1 cellular context compared by ENCODE assay signal in genomic region chr14:64673748-64674147, GRCh38.
TF ChIP-seq lines count a peak whose summit lies in the region.

No MANE protein-coding gene starts in this region.

TF ChIP-seq in GM12878, 131 proteins besides CTCF, POLR2A, EP300 and RAD21 (continued from another document and continues in another):
- TF ChIP-seq E2F4 (IDR thresholded peaks at IDR 0.05; ENCODE audit: low read depth, low read length) (no peak), TAF1 (IDR thresholded peaks at IDR 0.05; ENCODE audit: borderline replicate concordance, low read depth, low read length) (no peak), EED (IDR thresholded peaks at IDR 0.05; ENCODE audit: low read depth) (no peak), JUND (IDR thresholded peaks at IDR 0.05; ENCODE audit: low read depth, low read length) (no peak), EZH2 (IDR thresholded peaks at IDR 0.05; ENCODE audit: borderline replicate concordance, control insufficient read depth, low read depth, low read length) (no peak), IKZF2 (IDR thresholded peaks at IDR 0.05) (peak; percentile 77 to 78), CHD1 (IDR thresholded peaks at IDR 0.05; ENCODE audit: low read depth, low read length) (no peak), SUPT20H (IDR thresholded peaks at IDR 0.05; ENCODE audit: borderline replicate concordance, control insufficient read depth, low read depth, low read length) (no peak), USF1 (IDR thresholded peaks at IDR 0.05; ENCODE audit: borderline replicate concordance, extremely low read length, insufficient read depth, low read depth, low read length) (no peak), BCLAF1 (IDR thresholded peaks at IDR 0.05) (no peak), SMARCA5 (IDR thresholded peaks at IDR 0.05) (0 out of 2 replicates have a peak, but pooled peaks have one; percentile 1), SKIL (IDR thresholded peaks at IDR 0.05; ENCODE audit: low read depth, poor library complexity, severe bottlenecking) (peak; percentile 32), STAT3 (IDR thresholded peaks at IDR 0.05; ENCODE audit: low read depth, low read length) (no peak), CEBPB (IDR thresholded peaks at IDR 0.05; ENCODE audit: borderline replicate concordance in 1 of 2, low read depth in 2 of 2, low read length in 2 of 2) (no peak), BCL3 (IDR thresholded peaks at IDR 0.05; ENCODE audit: borderline replicate concordance, insufficient read depth, low read depth, low read length, poor library complexity, severe bottlenecking) (no peak), BACH1 (IDR thresholded peaks at IDR 0.05; ENCODE audit: borderline replicate concordance) (no peak), YY1 (IDR thresholded peaks at IDR 0.05; ENCODE audit: low read depth, low read length) (no peak), ZNF217 (IDR thresholded peaks at IDR 0.05) (no peak), FOXK2 (IDR thresholded peaks at IDR 0.05) (no peak), SIX5 (IDR thresholded peaks at IDR 0.05; ENCODE audit: low read depth, low read length, severe bottlenecking) (no peak), BCL11A (IDR thresholded peaks at IDR 0.05; ENCODE audit: low read depth, low read length) (peak; percentile 46; the same call in 1 of the 2 replicates), STAT1 (conservative IDR thresholded peaks at IDR 0.05) (no peak), CBX5 (IDR thresholded peaks at IDR 0.05; ENCODE audit: low read depth) (no peak), RELB (IDR thresholded peaks at IDR 0.05; ENCODE audit: low read depth) (peak; percentile 49; the same call in 1 of the 2 replicates), KAT2A (conservative IDR thresholded peaks at IDR 0.05; ENCODE audit: control insufficient read depth, low read depth, low read length) (no peak), NR2F1 (conservative IDR thresholded peaks at IDR 0.05) (no peak), NFXL1 (IDR thresholded peaks at IDR 0.05; ENCODE audit: borderline replicate concordance) (no peak), RFX5 (IDR thresholded peaks at IDR 0.05; ENCODE audit: low read depth, low read length) (0 out of 2 replicates have a peak, but pooled peaks have one; percentile 9), PKNOX1 (IDR thresholded peaks at IDR 0.05) (peak; percentile 75), HDAC6 (IDR thresholded peaks at IDR 0.05; ENCODE audit: unreplicated experiment) (no peak), ZZZ3 (IDR thresholded peaks at IDR 0.05; ENCODE audit: control insufficient read depth, insufficient read length, low read depth) (no peak), KLF5 (IDR thresholded peaks at IDR 0.05; ENCODE audit: partially characterized antibody) (no peak), FOXM1 (IDR thresholded peaks at IDR 0.05; ENCODE audit: low read depth, low read length) (no peak), BRCA1 (IDR thresholded peaks at IDR 0.05; ENCODE audit: low read depth, low read length) (no peak), MEF2A (IDR thresholded peaks at IDR 0.05; ENCODE audit: insufficient read depth, low read depth, low read length) (no peak), MYB (IDR thresholded peaks at IDR 0.05; ENCODE audit: borderline replicate concordance, low read depth, low read length) (no peak), SP1 (IDR thresholded peaks at IDR 0.05; ENCODE audit: low read depth, low read length) (no peak), SRF (IDR thresholded peaks at IDR 0.05; ENCODE audit: low read depth in 2 of 2, low read length in 2 of 2) (no peak), USF2 (IDR thresholded peaks at IDR 0.05; ENCODE audit: borderline replicate concordance, low read depth, low read length) (no peak), JUNB (IDR thresholded peaks at IDR 0.05) (no peak), RELA (IDR thresholded peaks at IDR 0.05; ENCODE audit: borderline replicate concordance, partially characterized antibody) (no peak), RBBP5 (conservative IDR thresholded peaks at IDR 0.05) (no peak), ZNF207 (IDR thresholded peaks at IDR 0.05; ENCODE audit: borderline replicate concordance) (no peak), NR2C1 (IDR thresholded peaks at IDR 0.05) (no peak), DPF2 (IDR thresholded peaks at IDR 0.05) (0 out of 2 replicates have a peak, but pooled peaks have one; percentile 51), ZNF24 (IDR thresholded peaks at IDR 0.05) (no peak), IRF5 (IDR thresholded peaks at IDR 0.05; ENCODE audit: borderline replicate concordance) (no peak), TCF3 (IDR thresholded peaks at IDR 0.05; ENCODE audit: borderline replicate concordance, insufficient read depth, low read depth, low read length) (no peak), ZSCAN29 (IDR thresholded peaks at IDR 0.05) (no peak), ZBTB11 (CRISPR knock-in tag; IDR thresholded peaks at IDR 0.05) (no peak), ESRRA (IDR thresholded peaks at IDR 0.05; ENCODE audit: low read length) (no peak), MXI1 (IDR thresholded peaks at IDR 0.05; ENCODE audit: low read depth, low read length) (no peak), NFYA (IDR thresholded peaks at IDR 0.05; ENCODE audit: borderline replicate concordance, low read depth, low read length) (no peak), RUNX3 (IDR thresholded peaks at IDR 0.05; ENCODE audit: low read length) (peak; percentile 66), MTA2 (IDR thresholded peaks at IDR 0.05; ENCODE audit: low read depth) (peak; percentile 72), IRF4 (IDR thresholded peaks at IDR 0.05; ENCODE audit: low read depth, low read length) (no peak)
